Comparison of ENCODE assay signal across 10 cellular contexts in genomic region chr3:28077566-28077965, GRCh38.
DNase-seq lines count a peak whose midpoint lies in the region; TF ChIP-seq lines count a peak whose summit lies in the region.
"Had no signal": no experiment of that assay in that cellular context is flagged by ENCODE, and none has a peak within 500 bp of the region (broad histone marks: within the 10 kb centered on the region; RNA-seq: fewer than 3 reads in every experiment).

No MANE protein-coding gene starts in this region.

- intact Hi-C loops in Caco-2 (cut with micrococcal nuclease; ENCODE audit: unreplicated experiment), result loop anchor here (2.0 kb wide), 1 partner anchor 209 kb away; no protein-coding TSS in a partner anchor

- no peaks in the 10 kb centered on the region for H3K9me3 Mint-ChIP-seq in nephron progenitor cell
- no peaks in the 10 kb centered on the region for H3K9me3 Mint-ChIP-seq in Caco-2 (ENCODE audit: unreplicated experiment)

- H3K4me3 ChIP-seq in epithelial cell of proximal tubule (ENCODE audit: low read depth, low read length) (no peak overlapping the region), Caco-2 (ENCODE audit: low read depth, low read length) (no peak overlapping the region)

- CTCF ChIA-PET in Caco-2 (lab: Charles Lee), result no interaction called here

- no peak overlapping the region for H3K27ac Mint-ChIP-seq in nephron progenitor cell
- no peak overlapping the region for H3K27ac Mint-ChIP-seq in Caco-2 (ENCODE audit: unreplicated experiment)
- H3K27ac Mint-ChIP-seq: activated naive CD8-positive, alpha-beta T cell; progenitor cell of endocrine pancreas had no signal

- peak; percentile 46 for DNase-seq in ELR (ENCODE audit: low read depth)
- peak; percentile 8 for DNase-seq in NCI-H446 treated with DMSO at 0.1 percent for 48 hours (lab: John Stamatoyannopoulos, UW)
- no peak for DNase-seq in epithelial cell of proximal tubule (ENCODE audit: low read depth)
- peak; percentile 2 for DNase-seq in nephron progenitor cell
- no peak for DNase-seq in Caco-2
- no peak for DNase-seq in epidermal melanocyte (ENCODE audit: insufficient read length, low spot score)
- no peak for DNase-seq in stimulated activated CD4-positive, alpha-beta T cell treated with anti-CD3 and anti-CD28 coated beads, Interleukin-4, amount 100 ng/mL, for 4 hours
- DNase-seq in stimulated activated naive CD4-positive, alpha-beta T cell treated with Interleukin-2 at 50 U/mL for 16 hours (lab: John Stamatoyannopoulos, UW), result no peak

- peaks cover 14% of the 10 kb centered on the region for H3K4me1 ChIP-seq in Caco-2

- H3K4me1 Mint-ChIP-seq in nephron progenitor cell (no peaks in the 10 kb centered on the region), Caco-2 (ENCODE audit: low read depth, unreplicated experiment) (peaks cover 10% of the 10 kb centered on the region)

- no peaks in the 10 kb centered on the region for H3K27me3 ChIP-seq in Caco-2 (replicated peaks; ENCODE audit: control insufficient read depth, insufficient read depth, low read length)

- TF ChIP-seq CTCF in epithelial cell of proximal tubule (conservative IDR thresholded peaks at IDR 0.05; ENCODE audit: low read depth, low read length) (peak; percentile 32), nephron progenitor cell (IDR thresholded peaks at IDR 0.05) (no peak), Caco-2 (IDR thresholded peaks at IDR 0.05; ENCODE audit: insufficient read depth in 1 of 2, low read depth in 1 of 2, low read length in 1 of 2, severe bottlenecking in 1 of 2, unreplicated experiment in 1 of 2) (no peak)

- no peak overlapping the region for H3K4me3 Mint-ChIP-seq in nephron progenitor cell
- H3K4me3 Mint-ChIP-seq in Caco-2 (ENCODE audit: unreplicated experiment), result no peak overlapping the region
- H3K4me3 Mint-ChIP-seq: activated naive CD8-positive, alpha-beta T cell had no signal

- BruUV-seq in Caco-2 (replicated peaks; lab: Mats Ljungman, UMichigan), result no TSS peak

- peaks cover 3% of the 10 kb centered on the region for H3K27me3 Mint-ChIP-seq in nephron progenitor cell (ENCODE audit: low read depth, poor library complexity)
- H3K27me3 Mint-ChIP-seq in Caco-2 (ENCODE audit: insufficient read depth, unreplicated experiment), result peaks cover 5% of the 10 kb centered on the region
- H3K27me3 Mint-ChIP-seq: activated naive CD8-positive, alpha-beta T cell had no signal

- no peaks in the 10 kb centered on the region for H3K9me3 ChIP-seq in Caco-2

- H3K36me3 Mint-ChIP-seq in nephron progenitor cell (ENCODE audit: low read depth) (no peaks in the 10 kb centered on the region), Caco-2 (ENCODE audit: insufficient read depth, unreplicated experiment) (no peaks in the 10 kb centered on the region)
- H3K36me3 Mint-ChIP-seq: activated naive CD8-positive, alpha-beta T cell had no signal

- POLR2A ChIA-PET in Caco-2 (lab: Charles Lee), result no interaction called here

- no peaks in the 10 kb centered on the region for H3K36me3 ChIP-seq in Caco-2 (ENCODE audit: control insufficient read depth, insufficient read depth, low read length)

Comparison
In these comparisons a context has a peak if more than half of its experiments do, and no peak if none do; other contexts are left out.
1. DNase-seq: peak in ELR (single experiment), NCI-H446 treated with DMSO at 0.1 percent for 48 hours (single experiment) and nephron progenitor cell (single experiment); none in epithelial cell of proximal tubule (single experiment), Caco-2 (0 of 2), epidermal melanocyte (single experiment), stimulated activated CD4-positive, alpha-beta T cell treated with anti-CD3 and anti-CD28 coated beads, Interleukin-4, amount 100 ng/mL, for 4 hours (0 of 2) and stimulated activated naive CD4-positive, alpha-beta T cell treated with Interleukin-2 at 50 U/mL for 16 hours (single experiment).